Comparison of ENCODE assay signal across 1 cellular context in genomic region chr3:129558076-129558771, GRCh38.
TF ChIP-seq lines count a peak whose summit lies in the region.

No MANE protein-coding gene starts in this region.

TF ChIP-seq in H1, 55 proteins besides CTCF, POLR2A, EP300 and RAD21:
- no peak for TF ChIP-seq POLR2AphosphoS5 (IDR thresholded peaks at IDR 0.05; ENCODE audit: low read depth, low read length)
TF ChIP-seq in H1: peak in this region for 0.
